ENCODE assay signal across 24 cellular contexts in the genomic region with DNA sequence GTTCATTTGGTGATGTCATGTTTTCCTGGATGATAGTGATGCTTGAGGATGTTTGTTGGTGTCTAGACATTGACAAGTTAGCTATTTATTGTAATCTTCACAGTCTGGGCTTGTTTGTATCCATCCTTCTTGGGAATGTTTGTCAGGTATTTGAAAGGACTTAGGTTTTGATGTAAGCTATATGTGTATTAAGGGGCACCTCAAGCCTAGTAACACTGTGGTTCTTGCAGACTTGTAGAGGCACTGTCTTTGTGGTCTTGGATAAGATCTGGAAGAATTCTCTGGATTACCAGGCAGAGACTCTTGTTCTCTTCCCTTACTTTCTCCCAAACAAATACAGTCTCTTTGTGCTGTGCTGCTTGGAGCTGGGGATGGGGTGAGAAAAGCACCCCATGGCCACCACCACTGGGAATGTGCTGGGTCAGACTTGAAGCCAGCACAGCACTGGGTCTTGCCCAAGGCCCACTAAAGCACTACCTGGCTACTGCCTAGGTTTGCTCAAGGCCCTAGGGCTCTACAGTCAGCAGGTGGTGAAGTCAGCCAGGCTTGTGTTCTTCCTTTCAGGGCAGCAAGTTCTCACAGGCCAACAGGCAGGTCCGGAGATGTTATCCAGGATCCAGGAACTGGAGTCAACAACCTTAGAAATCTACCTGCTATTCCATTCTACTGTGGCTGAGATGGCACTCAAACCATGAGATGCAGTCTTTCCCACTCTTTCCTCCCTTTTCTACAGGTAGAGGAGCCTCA. TPM values are rescaled to one million over a fixed set of nuclear protein-coding genes. Genes with fewer than 3 reads are reported as not detected.
"Had no signal": no experiment of that assay in that cellular context is flagged by ENCODE, and none has a peak within 500 bp of the region (broad histone marks: within the 10 kb centered on the region; RNA-seq: fewer than 3 reads in every experiment).

No MANE protein-coding gene starts in this region.

- H3K4me1 ChIP-seq: lower lobe of right lung, psoas muscle, spleen, testis, tibial artery, upper lobe of right lung, uterus had no signal

- H3K27ac ChIP-seq: esophagus squamous epithelium, lower lobe of right lung, ovary, psoas muscle, skin epidermis, spleen, testis, tibial artery, upper lobe of right lung, uterus had no signal

- H3K27me3 ChIP-seq: esophagus squamous epithelium, ovary, testis, tibial artery, upper lobe of right lung, uterus had no signal

- FAIRE-seq: frontal cortex had no signal

- H3K4me3 ChIP-seq: esophagus squamous epithelium, lower lobe of right lung, ovary, psoas muscle, skin epidermis, spleen, testis, tibial artery, upper lobe of right lung, uterus had no signal

- DNase-seq: cortex of kidney; effector CD4-positive, alpha-beta T cell; esophagus squamous epithelium; hypothalamus; immature natural killer cell; islet precursor cell; left ventricle myocardium superior; lower lobe of right lung; natural killer cell; occipital lobe; ovary; posterior cingulate gyrus; psoas muscle; right cardiac atrium; spleen; stimulated activated CD4-positive, alpha-beta T cell treated with anti-CD3 and anti-CD28 coated beads, Interleukin-4, amount 100 ng/mL, for 4 hours; stimulated activated naive CD8-positive, alpha-beta T cell treated with anti-CD3 and anti-CD28 coated beads, Interleukin-15, Interleukin-2, amounts not matched to agents 100 U/mL and 50 U/mL, for 24 hours; substantia nigra; testis; tibial artery; upper lobe of right lung; uterus had no signal

- H3K36me3 ChIP-seq: esophagus squamous epithelium, lower lobe of right lung, ovary, spleen, tibial artery, upper lobe of right lung, uterus had no signal

- H3K9me3 ChIP-seq: esophagus squamous epithelium, lower lobe of right lung, ovary, psoas muscle, testis, upper lobe of right lung, uterus had no signal

RNA-seq across cellular contexts. Expression of a gene that starts 49.3 kb away (rescaled TPM):
- polyA plus RNA-seq: immature natural killer cell had no signal
